9 cellular contexts compared by ENCODE assay signal in genomic region chr11:67374571-67375276, GRCh38. TPM values are rescaled to one million over a fixed set of nuclear protein-coding genes. Genes with fewer than 3 reads are reported as not detected.
DNase-seq lines count a peak whose midpoint lies in the region; ATAC-seq and TF ChIP-seq lines count a peak whose summit lies in the region.
"Had no signal": no experiment of that assay in that cellular context is flagged by ENCODE, and none has a peak within 500 bp of the region (broad histone marks: within the 10 kb centered on the region; RNA-seq: fewer than 3 reads in every experiment).

No MANE protein-coding gene starts in this region.

- TF ChIP-seq POLR2A in ovary (IDR thresholded peaks at IDR 0.05), result no peak

- H3K36me3 ChIP-seq in PC-3 (ENCODE audit: low read depth, low read length) (peaks cover 15% of the 10 kb centered on the region; the same call in 1 of the 2 replicates), esophagus (ENCODE audit: control insufficient read depth in 2 of 2, insufficient read depth in 2 of 2, low read length in 1 of 2) (no peaks in the 10 kb centered on the region), ovary (no peaks in the 10 kb centered on the region)

- peak overlapping the region; percentile 90 for H3K4me3 ChIP-seq in PC-3 (ENCODE audit: low read length)
- H3K4me3 ChIP-seq in esophagus (ENCODE audit: low read depth in 1 of 2, low read length in 2 of 2), result no peak overlapping the region
- peak overlapping the region; percentile 69 for H3K4me3 ChIP-seq in ovary

- CTCF ChIA-PET in Calu3 (lab: Charles Lee) (interaction anchor here (0.5 to 3.3 kb wide), 15 partner anchors 10 to 186 kb away, joined by 3 to 33 read pairs (median 5); partner anchors contain the start of genes POLD4 and RAD9A), PC-3 (lab: Charles Lee) (interaction anchor here (0.6 to 2.8 kb wide), 7 partner anchors 8 to 108 kb away, joined by 4 to 16 read pairs (median 9); partner anchors contain the start of genes AIP, POLD4 and RAD9A)

- BruUV-seq in Calu3 (replicated peaks; lab: Mats Ljungman, UMichigan) (TSS peak; percentile 83), PC-3 (replicated peaks; lab: Mats Ljungman, UMichigan) (TSS peak; percentile 93)

- H3K36me3 Mint-ChIP-seq in Calu3 (ENCODE audit: insufficient read depth, unreplicated experiment), result peaks cover 51% of the 10 kb centered on the region

- H3F3A ChIP-seq in PC-3 (ENCODE audit: low read length, unreplicated experiment), result peaks cover 8% of the 10 kb centered on the region

- peaks cover 49% of the 10 kb centered on the region for H3K79me2 ChIP-seq in PC-3 (ENCODE audit: low read length)

- POLR2A ChIA-PET in PC-3 (lab: Charles Lee; ENCODE audit: unreplicated experiment), result interaction anchor here (0.6 to 1.6 kb wide), 6 partner anchors 17 to 320 kb away, joined by 4 to 32 read pairs (median 10); partner anchors contain the start of genes POLD4, PPP1CA and RAD9A

- no peak for TF ChIP-seq CTCF in Calu3 (IDR thresholded peaks at IDR 0.05; ENCODE audit: unreplicated experiment)
- TF ChIP-seq CTCF in PC-3 (conservative IDR thresholded peaks at IDR 0.05; ENCODE audit: low read depth, low read length), result no peak
- no peak for TF ChIP-seq CTCF in ovary (IDR thresholded peaks at IDR 0.05)

- H2AFZ ChIP-seq in PC-3 (ENCODE audit: low read length), result peak overlapping the region; percentile 42

- H3K4me3 Mint-ChIP-seq in Calu3 (ENCODE audit: low read depth, unreplicated experiment), result peak overlapping the region; percentile 71

- H3K4me1 Mint-ChIP-seq in Calu3 (ENCODE audit: low read depth, unreplicated experiment), result peaks cover 54% of the 10 kb centered on the region

- no peaks in the 10 kb centered on the region for H3K27me3 Mint-ChIP-seq in Calu3 (ENCODE audit: unreplicated experiment)

- no peak for TF ChIP-seq EP300 in ovary (IDR thresholded peaks at IDR 0.05)

- H3K9ac ChIP-seq in PC-3 (ENCODE audit: low read length), result peak overlapping the region; percentile 100

- no peaks in the 10 kb centered on the region for H3K9me3 ChIP-seq in PC-3 (ENCODE audit: low read length)
- no peaks in the 10 kb centered on the region for H3K9me3 ChIP-seq in esophagus (ENCODE audit: control insufficient read depth in 2 of 2, insufficient read depth in 1 of 2, low read depth in 1 of 2, low read length in 1 of 2)
- no peaks in the 10 kb centered on the region for H3K9me3 ChIP-seq in ovary

- peak overlapping the region; percentile 75 for H3K27ac Mint-ChIP-seq in Calu3 (ENCODE audit: unreplicated experiment)

- peaks cover 24% of the 10 kb centered on the region for H4K20me1 ChIP-seq in PC-3 (ENCODE audit: low read length)

- WGBS in esophagus, 2 donors, result 27 to 30% methylated on average over 9 of the region's 9 CpGs
- 39 to 45% (median 43%) methylated on average over 5 to 9 of the region's 9 CpGs for WGBS in ovary, 3 donors

- no peaks in the 10 kb centered on the region for H3K9me2 ChIP-seq in PC-3 (replicated peaks; ENCODE audit: low read length)

- ATAC-seq in PC-3, result peak; percentile 2
- ATAC-seq in GM18867 (IDR thresholded peaks at IDR 0.05; ENCODE audit: unreplicated experiment), result no peak
- ATAC-seq in HG03342 (IDR thresholded peaks at IDR 0.05; ENCODE audit: unreplicated experiment), result no peak

- intact Hi-C loops in Calu3 (cut with micrococcal nuclease; ENCODE audit: unreplicated experiment), result loop anchor here (1.0 kb wide), 1 partner anchor 20 kb away; no protein-coding TSS in a partner anchor
- intact Hi-C loops in PC-3 (cut with micrococcal nuclease), result loop anchor here (1.0 to 5.0 kb wide), 3 partner anchors 21 to 112 kb away; partner anchors contain the start of gene POLD4
- intact Hi-C loops in ovary (cut with DNase I), result no loop called here

- peak overlapping the region; percentile 96 for H3K4me2 ChIP-seq in PC-3 (ENCODE audit: low read length)

- H3K27ac ChIP-seq in PC-3 (ENCODE audit: low read length) (peak overlapping the region; percentile 100), esophagus (ENCODE audit: low read depth in 2 of 2, low read length in 1 of 2) (peak overlapping the region; percentile 12 to 90), ovary (peak overlapping the region; percentile 78 to 85)

- peaks cover 74% of the 10 kb centered on the region for H3K4me1 ChIP-seq in PC-3 (ENCODE audit: insufficient read depth, low read length)
- peaks cover 6 to 33% of the 10 kb centered on the region in 2 donors for H3K4me1 ChIP-seq in esophagus (ENCODE audit: control insufficient read depth in 2 of 2, insufficient read depth in 2 of 2, low read length in 1 of 2)
- peaks cover 26% of the 10 kb centered on the region for H3K4me1 ChIP-seq in ovary (ENCODE audit: insufficient read depth)

- no peak for DNase-seq in Calu3
- DNase-seq in PC-3, result peak; percentile 60
- DNase-seq in ovary, result peak in 2 of 5 donors; percentile 19 to 47
- DNase-seq in NCI-H69 (lab: John Stamatoyannopoulos, UW), result no peak
- DNase-seq in NOMO-1 treated with DMSO at 0.1 percent for 48 hours (lab: John Stamatoyannopoulos, UW; ENCODE audit: unreplicated experiment), result no peak
- DNase-seq: NCI-H1694 had no signal

- H3K9me3 Mint-ChIP-seq in Calu3 (ENCODE audit: low read depth, unreplicated experiment), result no peaks in the 10 kb centered on the region

- H3K27me3 ChIP-seq in PC-3 (ENCODE audit: low read length) (no peaks in the 10 kb centered on the region), esophagus (ENCODE audit: control insufficient read depth in 1 of 2, insufficient read depth in 2 of 2, low read length in 2 of 2) (no peaks in the 10 kb centered on the region), ovary (no peaks in the 10 kb centered on the region)

RNA-seq across cellular contexts. Expression of gene CLCF1, which starts 1.3 kb away (rescaled TPM):
- total RNA-seq in Calu3 (2022), result 7.1 and 7.5 TPM in 2 replicates
- total RNA-seq in PC-3 (2014; rRNA removed), result 48.3 and 63.5 TPM in 2 replicates
- 1 to 10 TPM; 1.4 to 2.2 TPM for polyA plus RNA-seq in esophagus
- 10 to 100 TPM in 1 of 7 donors, 1 to 10 TPM in 6; 3.4 to 22.9 (median 5.0) TPM for total RNA-seq in ovary
- 1 to 10 TPM; 2.5 to 9.6 TPM for polyA plus RNA-seq in ovary

RNA-seq across cellular contexts. Expression of gene RAD9A, which starts 17.1 kb away (rescaled TPM):
- total RNA-seq in Calu3 (2022), result 26.9 and 38.6 TPM in 2 replicates
- total RNA-seq in PC-3 (2014; rRNA removed), result 45.5 and 48.9 TPM in 2 replicates
- polyA plus RNA-seq in esophagus, result 10 to 100 TPM; 17.5 to 26.2 TPM
- 10 to 100 TPM; 13.9 to 51.7 (median 23.5) TPM for total RNA-seq in ovary
- polyA plus RNA-seq in ovary, result 10 to 100 TPM in 1 of 2 donors, 1 to 10 TPM in 1; 3.1 to 20.3 TPM

RNA-seq across cellular contexts. Expression of gene POLD4, which starts 21.4 kb away (rescaled TPM):
- total RNA-seq in Calu3 (2022) (95.1 and 119 TPM in 2 replicates), PC-3 (2014; rRNA removed) (78.5 and 81.5 TPM in 2 replicates), ovary (10 to 100 TPM; 22.6 to 57.7 (median 47.2) TPM)
- polyA plus RNA-seq in esophagus (100 to 1,000 TPM; 112 to 114 TPM), ovary (10 to 100 TPM; 12.5 to 87.8 TPM)

RNA-seq across cellular contexts. Expression of gene PPP1CA, which starts 26.9 kb away (rescaled TPM):
- total RNA-seq in Calu3 (2022) (179 and 180 TPM in 2 replicates), PC-3 (2014; rRNA removed) (449 and 477 TPM in 2 replicates), ovary (10 to 100 TPM; 32.2 to 86.9 (median 55.5) TPM)
- polyA plus RNA-seq in esophagus (100 to 1,000 TPM; 105 to 149 TPM), ovary (10 to 100 TPM; 43.7 to 54.9 TPM)

RNA-seq across cellular contexts. Expression of gene TBC1D10C, which starts 29.2 kb away (rescaled TPM):
- total RNA-seq in Calu3 (2022) (not detected in 2 replicates), PC-3 (2014; rRNA removed) (not detected in 2 replicates), ovary (1 to 10 TPM in 3 of 7 donors, under 1 TPM in 4; 0.15 to 2.0 (median 1.00) TPM)
- polyA plus RNA-seq in esophagus (1 to 10 TPM; 3.9 to 6.2 TPM), ovary (1 to 10 TPM in 1 of 2 donors, under 1 TPM in 1; 0.32 to 1.6 TPM)

Comparison
In these comparisons a context has a peak if more than half of its experiments do, and no peak if none do; other contexts are left out.
1. H3K4me3 ChIP-seq: peak in PC-3 (single experiment) and ovary (single experiment); none in esophagus (0 of 2).
2. intact Hi-C loops: an anchor here in Calu3 (1.0 kb wide) and PC-3 (1.0 to 5.0 kb wide); none called in ovary.
3. Peak in every context shown above with its lines, with median percentiles within 50 percentile points of each other: H3K27ac ChIP-seq.